ENCODE assay signal across 13 cellular contexts in the genomic region with DNA sequence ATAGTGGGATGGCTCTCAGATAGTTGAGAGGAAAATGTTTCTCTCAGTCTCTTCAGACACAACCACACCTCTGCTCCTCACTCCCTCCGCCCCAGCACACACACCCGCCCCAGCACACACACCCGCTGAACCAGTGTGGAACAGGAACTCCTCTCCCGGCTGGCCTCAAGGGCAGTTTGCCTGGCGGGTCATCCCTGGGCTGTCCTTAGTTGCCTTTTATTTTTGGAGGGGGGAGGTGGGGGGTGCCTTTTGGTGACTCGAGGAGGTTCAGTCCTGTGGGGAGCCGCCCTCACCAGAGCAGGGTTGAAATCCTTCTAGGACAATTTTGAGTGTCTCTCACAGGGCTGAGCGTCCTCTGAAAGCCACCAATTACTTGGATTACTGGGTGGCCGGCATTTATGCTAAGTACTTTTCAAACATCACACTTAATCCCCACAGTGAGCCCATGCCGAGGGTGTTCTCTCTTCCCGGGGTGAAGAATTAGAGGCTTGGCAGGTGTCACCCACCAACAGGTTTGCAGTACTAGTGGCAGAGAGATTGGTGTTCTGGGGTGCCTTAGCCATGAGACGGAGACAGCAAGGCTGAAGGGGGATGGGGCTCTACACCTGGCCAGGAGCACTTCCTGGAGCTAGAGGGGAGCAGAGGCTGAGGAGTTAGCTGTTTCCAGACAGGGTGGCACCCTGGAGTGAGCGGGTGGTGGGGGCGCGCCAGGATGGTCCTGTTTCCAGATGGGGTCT. TPM values are rescaled to one million over a fixed set of nuclear protein-coding genes. Genes with fewer than 3 reads are reported as not detected.
DNase-seq lines count a peak whose midpoint lies in the region; ATAC-seq and TF ChIP-seq lines count a peak whose summit lies in the region.
"Had no signal": no experiment of that assay in that cellular context is flagged by ENCODE, and none has a peak within 500 bp of the region (broad histone marks: within the 10 kb centered on the region; RNA-seq: fewer than 3 reads in every experiment).

No MANE protein-coding gene starts in this region.

- H3K79me2 ChIP-seq in GM23338 (replicated peaks; ENCODE audit: insufficient read depth): no peaks in the 10 kb centered on the region

- ATAC-seq in GM23338 (no peak), psoas muscle (peak in 2 of 4 donors; percentile 15 to 37), HG02759 (IDR thresholded peaks at IDR 0.05; ENCODE audit: unreplicated experiment) (no peak), HG02798 (IDR thresholded peaks at IDR 0.05; ENCODE audit: poor library complexity, unreplicated experiment) (no peak)

- H3K9me3 Mint-ChIP-seq in GM23338: no peaks in the 10 kb centered on the region; the same call in 2 of the 3 replicates
- H3K9me3 Mint-ChIP-seq: activated CD4-positive, alpha-beta memory T cell treated with anti-CD3 and anti-CD28 coated beads, Interleukin-2, amount 10 ng/mL, durations not matched to agents 7 days and 5 days; naive B cell had no signal

- no peak overlapping the region for H3K27ac Mint-ChIP-seq in GM23338
- H3K27ac Mint-ChIP-seq: activated CD4-positive, alpha-beta memory T cell treated with anti-CD3 and anti-CD28 coated beads, Interleukin-2, amount 10 ng/mL, durations not matched to agents 7 days and 5 days had no signal

- no peaks in the 10 kb centered on the region for H3K9me2 ChIP-seq in GM23338 (ENCODE audit: insufficient read depth)

- peak overlapping the region; percentile 65 for H3K4me3 Mint-ChIP-seq in GM23338
- H3K4me3 Mint-ChIP-seq: activated CD4-positive, alpha-beta memory T cell treated with anti-CD3 and anti-CD28 coated beads, Interleukin-2, amount 10 ng/mL, durations not matched to agents 7 days and 5 days had no signal

- H3F3A ChIP-seq in GM23338 (replicated peaks; ENCODE audit: low read depth): peaks cover 3% of the 10 kb centered on the region

- H3K27ac ChIP-seq in GM23338 (ENCODE audit: low read depth): no peak overlapping the region
- H3K27ac ChIP-seq in VCaP: peak overlapping the region; percentile 69; the same call in 1 of the 2 replicates
- H3K27ac ChIP-seq in left ventricle myocardium inferior (replicated peaks): peak overlapping the region; percentile 98
- H3K27ac ChIP-seq in psoas muscle: peak overlapping the region; percentile 89

- H3K4me3 ChIP-seq in GM23338 (peak overlapping the region; percentile 91; the same call in 1 of the 2 replicates), left ventricle myocardium inferior (peak overlapping the region; percentile 86), psoas muscle (no peak overlapping the region)

- H3K4me1 ChIP-seq in GM23338 (ENCODE audit: insufficient read depth): peaks cover 29% of the 10 kb centered on the region
- peaks cover 76% of the 10 kb centered on the region for H3K4me1 ChIP-seq in left ventricle myocardium inferior
- peaks cover 25% of the 10 kb centered on the region for H3K4me1 ChIP-seq in psoas muscle

- peak overlapping the region; percentile 96 for H3K4me2 ChIP-seq in GM23338

- 38 to 57% (median 43%) methylated on average over 15 of the region's 15 CpGs for WGBS in psoas muscle, 3 donors

- H3K4me1 Mint-ChIP-seq in GM23338: peaks cover 37% of the 10 kb centered on the region

- H3K36me3 ChIP-seq in GM23338 (ENCODE audit: insufficient read depth): no peaks in the 10 kb centered on the region
- peaks cover 19% of the 10 kb centered on the region for H3K36me3 ChIP-seq in left ventricle myocardium inferior
- peaks cover 0 to 30% of the 10 kb centered on the region in 2 donors for H3K36me3 ChIP-seq in psoas muscle (ENCODE audit: insufficient read depth in 1 of 2, low read depth in 1 of 2)

- H3K36me3 Mint-ChIP-seq in GM23338 (ENCODE audit: low read depth): peaks cover 22% of the 10 kb centered on the region; the same call in 2 of the 3 replicates

- H3K27me3 ChIP-seq in GM23338 (ENCODE audit: insufficient read depth) (peaks cover 25% of the 10 kb centered on the region), left ventricle myocardium inferior (ENCODE audit: low read depth) (no peaks in the 10 kb centered on the region), psoas muscle (ENCODE audit: insufficient read depth in 3 of 3, low read length in 2 of 3) (no peaks in the 10 kb centered on the region)
- H3K27me3 ChIP-seq: upper lobe of left lung had no signal

- H4K20me1 ChIP-seq in GM23338 (replicated peaks; ENCODE audit: insufficient read depth): peaks cover 33% of the 10 kb centered on the region; the same call in 1 of the 2 replicates

- peak; percentile 45 for DNase-seq in GM23338 (ENCODE audit: low spot score)
- DNase-seq in left ventricle myocardium inferior: peak; percentile 45
- peak in 1 of 2 donors; percentile 80 for DNase-seq in psoas muscle
- no peak for DNase-seq in superior temporal gyrus (ENCODE audit: extremely low spot score)
- DNase-seq in NCI-H1048 (lab: John Stamatoyannopoulos, UW): no peak
- DNase-seq: activated CD4-positive, alpha-beta memory T cell treated with anti-CD3 and anti-CD28 coated beads, Interleukin-2, amount 10 ng/mL, durations not matched to agents 7 days and 5 days; naive B cell; NCI-H1436 treated with DMSO at 0.1 percent for 48 hours; RPMI8226 had no signal

- intact Hi-C loops in left ventricle myocardium inferior (cut with micrococcal nuclease) (loop anchor here (10.0 kb wide), 1 partner anchor 139 kb away; no protein-coding TSS in a partner anchor), psoas muscle (cut with DNase I) (no loop called here)

- H3K9me3 ChIP-seq in left ventricle myocardium inferior (replicated peaks): no peaks in the 10 kb centered on the region
- H3K9me3 ChIP-seq in psoas muscle: no peaks in the 10 kb centered on the region
- H3K9me3 ChIP-seq: upper lobe of left lung had no signal

- peaks cover 33% of the 10 kb centered on the region for H3K27me3 Mint-ChIP-seq in GM23338 (ENCODE audit: insufficient read depth, low read depth, poor library complexity)

- no peak overlapping the region for H2AFZ ChIP-seq in GM23338

- TF ChIP-seq CTCF in GM23338 (conservative IDR thresholded peaks at IDR 0.05; ENCODE audit: low read depth in 2 of 2): no peak
- TF ChIP-seq CTCF in VCaP (conservative IDR thresholded peaks at IDR 0.05): no peak
- TF ChIP-seq CTCF in left ventricle myocardium inferior (IDR thresholded peaks at IDR 0.05; ENCODE audit: borderline replicate concordance): no peak
- TF ChIP-seq CTCF in psoas muscle (IDR thresholded peaks at IDR 0.05): no peak

TF ChIP-seq in GM23338, 12 proteins besides CTCF, POLR2A, EP300 and RAD21 (continues in another document):
- TF ChIP-seq EZH2phosphoT487 (IDR thresholded peaks at IDR 0.05; ENCODE audit: unreplicated experiment): no peak

RNA-seq across cellular contexts. Expression of a gene that starts 2.8 kb away (rescaled TPM):
- total RNA-seq in GM23338 (2014; rRNA removed; shearing (Covaris generic)): 1.4 and 3.7 TPM in 2 replicates
- polyA plus RNA-seq in GM23338 (2016; fragmentation: Nextera tagmentation; extraction: Ambion mirVana) (3.6 and 3.9 TPM in 2 replicates), psoas muscle (100 to 1,000 TPM in 1 of 3 donors, 10 to 100 TPM in 2; 10.7 to 121 (median 26.5) TPM)
- total RNA-seq in left ventricle myocardium inferior (25.4 TPM), psoas muscle (100 to 1,000 TPM in 1 of 4 donors, 10 to 100 TPM in 1, 1 to 10 TPM in 2; 4.4 to 436 (median 33.8) TPM)

RNA-seq across cellular contexts. Expression of a gene that starts 16.6 kb away (rescaled TPM):
- 19.9 and 27.0 TPM in 2 replicates for total RNA-seq in GM23338 (2014; rRNA removed; shearing (Covaris generic))
- polyA plus RNA-seq in GM23338 (2016; fragmentation: Nextera tagmentation; extraction: Ambion mirVana) (14.0 and 17.3 TPM in 2 replicates), psoas muscle (10 to 100 TPM; 16.6 to 19.0 (median 18.3) TPM)
- total RNA-seq in left ventricle myocardium inferior (34.1 TPM), psoas muscle (10 to 100 TPM; 12.4 to 29.6 (median 20.3) TPM)

Comparison
In these comparisons a context has a peak if more than half of its experiments do, and no peak if none do; other contexts are left out.
1. DNase-seq: peak in GM23338 (single experiment) and left ventricle myocardium inferior (single experiment); none in superior temporal gyrus (single experiment) and NCI-H1048 (single experiment).